18 cellular contexts compared by ENCODE assay signal in genomic region chr11:60937811-60938210, GRCh38. TPM values are rescaled to one million over a fixed set of nuclear protein-coding genes. Genes with fewer than 3 reads are reported as not detected.
DNase-seq lines count a peak whose midpoint lies in the region; ATAC-seq and TF ChIP-seq lines count a peak whose summit lies in the region.
"Had no signal": no experiment of that assay in that cellular context is flagged by ENCODE, and none has a peak within 500 bp of the region (broad histone marks: within the 10 kb centered on the region; RNA-seq: fewer than 3 reads in every experiment).

No MANE protein-coding gene starts in this region.

- no peak overlapping the region for H4K8ac ChIP-seq in trophoblast cell (ENCODE audit: low read depth, low read length)

- H3K14ac ChIP-seq in trophoblast cell (ENCODE audit: low read length): no peak overlapping the region

- no peak overlapping the region for H3K23ac ChIP-seq in trophoblast cell (ENCODE audit: low read length)

- H3K36me3 ChIP-seq in left ventricle myocardium inferior (peaks cover 37% of the 10 kb centered on the region), lower lobe of right lung (peaks cover 61% of the 10 kb centered on the region), trophoblast cell (ENCODE audit: control insufficient read depth in 1 of 2, insufficient read depth in 2 of 2, low read length in 2 of 2) (peaks cover 39 to 42% of the 10 kb centered on the region in 2 experiments), colonic mucosa (no peaks in the 10 kb centered on the region)

- peak overlapping the region; percentile 3 for H2AFZ ChIP-seq in trophoblast cell (ENCODE audit: insufficient read depth, low read length, poor library complexity)

- ATAC-seq in left ventricle myocardium superior (no peak), lower lobe of right lung (no peak)
- ATAC-seq: PC-3 had no signal

- H2BK12ac ChIP-seq in trophoblast cell (ENCODE audit: low read length): no peak overlapping the region

- no peak overlapping the region for H3K4me2 ChIP-seq in trophoblast cell (ENCODE audit: low read length)
- H3K4me2 ChIP-seq: A549; BLaER1 treated with 17β-estradiol and CSF1 and Interleukin-3, amounts not matched to agents 10 nM and 100 nM had no signal

- H3K9me3 ChIP-seq in left ventricle myocardium inferior (replicated peaks) (no peaks in the 10 kb centered on the region), lower lobe of right lung (no peaks in the 10 kb centered on the region), trophoblast cell (ENCODE audit: insufficient read depth, low read depth, low read length) (no peaks in the 10 kb centered on the region), colonic mucosa (no peaks in the 10 kb centered on the region)
- H3K9me3 ChIP-seq: A549; BLaER1 treated with 17β-estradiol and CSF1 and Interleukin-3, amounts not matched to agents 10 nM and 100 nM had no signal

- H4K12ac ChIP-seq in trophoblast cell (ENCODE audit: low read depth, low read length): no peak overlapping the region

- no peak overlapping the region for H3K4me3 ChIP-seq in left ventricle myocardium inferior
- H3K4me3 ChIP-seq in lower lobe of right lung: no peak overlapping the region
- H3K4me3 ChIP-seq in trophoblast cell (ENCODE audit: low read depth, low read length): no peak overlapping the region
- H3K4me3 ChIP-seq in colonic mucosa: no peak overlapping the region
- H3K4me3 ChIP-seq: A549; BLaER1 treated with 17β-estradiol and CSF1 and Interleukin-3, amounts not matched to agents 10 nM and 100 nM had no signal

- H2BK120ac ChIP-seq in trophoblast cell (ENCODE audit: insufficient read depth, low read length, poor library complexity): no peak overlapping the region

- no peak overlapping the region for H2AK5ac ChIP-seq in trophoblast cell (ENCODE audit: low read length)

- no peak overlapping the region for H2BK5ac ChIP-seq in trophoblast cell (ENCODE audit: low read depth, low read length, poor library complexity)

- no CpG with 5 or more reads among the region's 8 CpGs for WGBS in trophoblast cell (ENCODE audit: extremely low coverage, insufficient coverage, insufficient read length)

- peaks cover 6% of the 10 kb centered on the region for H3K79me1 ChIP-seq in trophoblast cell (ENCODE audit: low read length)

- no peak overlapping the region for H3K4ac ChIP-seq in trophoblast cell (ENCODE audit: low read depth, low read length)

- intact Hi-C loops in left ventricle myocardium inferior (cut with micrococcal nuclease): no loop called here
- intact Hi-C loops in left ventricle myocardium superior (cut with micrococcal nuclease): no loop called here
- intact Hi-C loops in lower lobe of right lung (cut with DNase I): no loop called here
- intact Hi-C loops in colonic mucosa (cut with DNase I): no loop called here

- DNase-seq in left ventricle myocardium inferior (no peak), left ventricle myocardium superior (no peak), lower lobe of right lung (no peak), trophoblast cell (no peak), GF-D8 (lab: John Stamatoyannopoulos, UW) (no peak), colonic mucosa (no peak), MV-4-11 (lab: John Stamatoyannopoulos, UW) (no peak)
- DNase-seq: CD8-positive, alpha-beta memory T cell; DMS53; GOT3; NCI-H1417; NCI-H187; NCI-H2227 treated with DMSO at 0.1 percent for 48 hours; NCI-H524 treated with DMSO at 0.1 percent for 48 hours; PC-3; RPMI8226 had no signal

- H3K9ac ChIP-seq in trophoblast cell (ENCODE audit: low read length): no peak overlapping the region
- no peak overlapping the region for H3K9ac ChIP-seq in colonic mucosa (ENCODE audit: low read depth in 2 of 2, low read length in 2 of 2)
- H3K9ac ChIP-seq: BLaER1 treated with 17β-estradiol and CSF1 and Interleukin-3, amounts not matched to agents 10 nM and 100 nM had no signal

- H3K4me1 ChIP-seq in left ventricle myocardium inferior (peaks cover 54% of the 10 kb centered on the region), lower lobe of right lung (peaks cover 19% of the 10 kb centered on the region), trophoblast cell (ENCODE audit: control insufficient read depth in 1 of 2, insufficient read depth in 2 of 2, low read length in 2 of 2) (peaks cover 14 to 17% of the 10 kb centered on the region in 2 experiments), colonic mucosa (no peaks in the 10 kb centered on the region)
- H3K4me1 ChIP-seq: A549 had no signal

- H4K91ac ChIP-seq in trophoblast cell (ENCODE audit: low read depth, low read length): no peak overlapping the region

- TF ChIP-seq CTCF in left ventricle myocardium inferior (IDR thresholded peaks at IDR 0.05; ENCODE audit: borderline replicate concordance): no peak
- TF ChIP-seq CTCF in lower lobe of right lung (IDR thresholded peaks at IDR 0.05): no peak
- TF ChIP-seq CTCF in colonic mucosa (IDR thresholded peaks at IDR 0.05): no peak

- no peak overlapping the region for H3K18ac ChIP-seq in trophoblast cell (ENCODE audit: low read length)

- no peaks in the 10 kb centered on the region for H3K79me2 ChIP-seq in trophoblast cell (ENCODE audit: control insufficient read depth, insufficient read depth, low read length, poor library complexity)

- H3K27me3 ChIP-seq in left ventricle myocardium inferior (ENCODE audit: low read depth) (no peaks in the 10 kb centered on the region), lower lobe of right lung (ENCODE audit: low read depth) (no peaks in the 10 kb centered on the region), trophoblast cell (ENCODE audit: insufficient read depth, low read length) (no peaks in the 10 kb centered on the region), colonic mucosa (no peaks in the 10 kb centered on the region)
- H3K27me3 ChIP-seq: BLaER1 treated with 17β-estradiol and CSF1 and Interleukin-3, amounts not matched to agents 10 nM and 100 nM had no signal

- H3K27ac ChIP-seq in left ventricle myocardium inferior (replicated peaks) (peak overlapping the region; percentile 77), lower lobe of right lung (peak overlapping the region; percentile 75), trophoblast cell (ENCODE audit: low read depth, low read length) (no peak overlapping the region), colonic mucosa (no peak overlapping the region)
- H3K27ac ChIP-seq: A549; BLaER1 treated with 17β-estradiol and CSF1 and Interleukin-3, amounts not matched to agents 10 nM and 100 nM had no signal

RNA-seq across cellular contexts. Expression of gene TMEM132A, which starts 13.6 kb away (rescaled TPM):
- 6.4 TPM for total RNA-seq in left ventricle myocardium inferior
- total RNA-seq in left ventricle myocardium superior: 5.9 TPM
- total RNA-seq in lower lobe of right lung: 13.9 TPM
- 77.9 and 87.2 TPM in 2 replicates for polyA plus RNA-seq in trophoblast cell (2013)
- total RNA-seq in colonic mucosa: 10 to 100 TPM; 12.3 to 20.7 TPM
- polyA plus RNA-seq: CD8-positive, alpha-beta memory T cell had no signal

RNA-seq across cellular contexts. Expression of gene SLC15A3, which starts 14.2 kb away (rescaled TPM):
- total RNA-seq in left ventricle myocardium inferior (15.4 TPM), left ventricle myocardium superior (16.8 TPM), lower lobe of right lung (199 TPM), colonic mucosa (10 to 100 TPM in 1 of 2 donors, 1 to 10 TPM in 1; 6.6 to 14.4 TPM)
- 2.0 and 2.9 TPM in 2 replicates for polyA plus RNA-seq in trophoblast cell (2013)
- total RNA-seq: PC-3 had no signal
- polyA plus RNA-seq: A549; CD8-positive, alpha-beta memory T cell had no signal

RNA-seq across cellular contexts. Expression of gene TMEM109, which starts 23.9 kb away (rescaled TPM):
- total RNA-seq in left ventricle myocardium inferior (86.7 TPM), left ventricle myocardium superior (97.0 TPM), lower lobe of right lung (142 TPM), colonic mucosa (10 to 100 TPM; 35.0 to 53.4 TPM)
- polyA plus RNA-seq in trophoblast cell (2013): 82.6 and 93.9 TPM in 2 replicates

RNA-seq across cellular contexts. Expression of gene PRPF19, which starts 31.4 kb away (rescaled TPM):
- 36.5 TPM for total RNA-seq in left ventricle myocardium inferior
- total RNA-seq in left ventricle myocardium superior: 41.5 TPM
- 58.1 TPM for total RNA-seq in lower lobe of right lung
- polyA plus RNA-seq in trophoblast cell (2013): 53.1 and 54.3 TPM in 2 replicates
- 100 to 1,000 TPM in 1 of 2 donors, 10 to 100 TPM in 1; 59.3 to 172 TPM for total RNA-seq in colonic mucosa

RNA-seq across cellular contexts. Expression of gene CD6, which starts 33.7 kb away (rescaled TPM):
- total RNA-seq in left ventricle myocardium inferior (0.47 TPM), left ventricle myocardium superior (0.20 TPM), lower lobe of right lung (6.1 TPM), colonic mucosa (1 to 10 TPM; 3.0 to 3.8 TPM)
- polyA plus RNA-seq in trophoblast cell (2013): 0.08 and 0.19 TPM in 2 replicates
- total RNA-seq: PC-3 had no signal

Comparison
In these comparisons a context has a peak if more than half of its experiments do, and no peak if none do; other contexts are left out.
1. H3K27ac ChIP-seq: peak in left ventricle myocardium inferior (single experiment) and lower lobe of right lung (single experiment); none in trophoblast cell (single experiment) and colonic mucosa (single experiment).
2. RNA of gene SLC15A3, which starts 14.2 kb away (total RNA-seq): 199 TPM in lower lobe of right lung (single experiment); 16.8 TPM in left ventricle myocardium superior (single experiment), 15.4 TPM in left ventricle myocardium inferior (single experiment) and 6.6 to 14.4 TPM in colonic mucosa; every median in the first group is over 10 times any median in the second.